Comparison of ENCODE assay signal across 8 cellular contexts in the genomic region with DNA sequence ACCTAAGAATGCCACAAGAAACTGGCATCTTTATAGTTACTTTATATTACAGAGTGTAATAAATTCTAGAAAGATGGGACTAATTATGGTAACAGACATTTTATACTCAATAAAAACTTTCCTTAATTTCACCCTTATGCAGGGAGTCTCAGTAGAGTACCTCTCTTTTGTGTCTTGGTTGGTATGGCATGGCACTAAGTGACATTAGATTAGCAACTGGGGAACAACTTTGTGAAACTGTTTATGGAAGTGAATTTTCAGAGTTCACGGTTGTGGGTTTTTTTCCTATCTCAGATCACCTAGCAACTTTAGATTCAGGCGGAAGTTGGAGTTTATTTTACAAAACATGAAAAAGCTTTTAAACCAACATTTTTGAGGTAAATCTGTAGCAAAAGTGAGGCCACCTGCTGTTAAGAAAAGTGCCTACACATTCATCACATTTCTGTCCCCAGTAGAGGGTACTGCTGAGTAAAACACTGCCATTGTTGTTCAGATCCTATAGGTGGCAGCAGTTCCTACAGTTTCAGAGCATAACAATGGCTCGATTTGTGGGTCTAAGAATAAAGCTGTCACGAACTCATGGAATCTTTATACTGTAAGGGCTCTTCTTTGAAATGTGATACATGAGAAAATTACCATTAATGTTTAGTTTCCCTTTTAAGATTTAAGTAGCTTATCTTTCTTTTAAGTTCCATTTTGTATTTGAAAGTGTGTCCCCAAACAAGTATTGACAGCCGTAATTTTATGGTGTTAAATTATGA.
A peak's percentile ranks its signal among the peaks of the same experiment; 100 is the strongest.
DNase-seq lines count a peak whose midpoint lies in the region; ATAC-seq and TF ChIP-seq lines count a peak whose summit lies in the region.

No MANE protein-coding gene starts in this region.

- peak; percentile 91 for ATAC-seq in GM18498 (IDR thresholded peaks at IDR 0.05; ENCODE audit: unreplicated experiment)
- ATAC-seq in HG02981 (IDR thresholded peaks at IDR 0.05; ENCODE audit: unreplicated experiment): peak; percentile 96

- no peak overlapping the region for H3K4me3 ChIP-seq in AG09309 (ENCODE audit: control insufficient read depth, low read depth, low read length)
- H3K4me3 ChIP-seq in cardiac fibroblast (replicated peaks in 1 of 2; ENCODE audit: low read depth in 2 of 2, low read length in 2 of 2): no peak overlapping the region

- TF ChIP-seq CTCF in AG09309 (IDR thresholded peaks at IDR 0.05; ENCODE audit: control insufficient read depth, insufficient read depth, low read depth, low read length, missing control alignments): peak; percentile 100
- TF ChIP-seq CTCF in cardiac fibroblast (IDR thresholded peaks at IDR 0.05; ENCODE audit: low read depth, low read length): peak; percentile 100

- DNase-seq in AG09309 (ENCODE audit: low read depth): peak; percentile 77
- DNase-seq in NCI-H146 (lab: John Stamatoyannopoulos, UW): peak; percentile 89
- DNase-seq in SKM-1 (lab: John Stamatoyannopoulos, UW; ENCODE audit: unreplicated experiment): peak; percentile 69
- DNase-seq in cardiac fibroblast (ENCODE audit: low read depth in 2 of 2): peak; percentile 92 to 93
- peak; percentile 65 for DNase-seq in islet precursor cell
- DNase-seq in stimulated activated CD4-positive, alpha-beta T cell treated with anti-CD3 and anti-CD28 coated beads, TNF-alpha, amount 100 ng/mL, for 24 hours (ENCODE audit: low read depth in 3 of 3): peak in 2 of 3 experiments; percentile 2 to 23

Comparison
In these comparisons a context has a peak if more than half of its experiments do, and no peak if none do; other contexts are left out.
1. DNase-seq: peak in every context shown above with its lines; median percentile 92 in cardiac fibroblast; 89 in NCI-H146; 77 in AG09309; 69 in SKM-1; 65 in islet precursor cell; 12 in stimulated activated CD4-positive, alpha-beta T cell treated with anti-CD3 and anti-CD28 coated beads, TNF-alpha, amount 100 ng/mL, for 24 hours.